ENCODE assay signal across 8 cellular contexts in the genomic region with DNA sequence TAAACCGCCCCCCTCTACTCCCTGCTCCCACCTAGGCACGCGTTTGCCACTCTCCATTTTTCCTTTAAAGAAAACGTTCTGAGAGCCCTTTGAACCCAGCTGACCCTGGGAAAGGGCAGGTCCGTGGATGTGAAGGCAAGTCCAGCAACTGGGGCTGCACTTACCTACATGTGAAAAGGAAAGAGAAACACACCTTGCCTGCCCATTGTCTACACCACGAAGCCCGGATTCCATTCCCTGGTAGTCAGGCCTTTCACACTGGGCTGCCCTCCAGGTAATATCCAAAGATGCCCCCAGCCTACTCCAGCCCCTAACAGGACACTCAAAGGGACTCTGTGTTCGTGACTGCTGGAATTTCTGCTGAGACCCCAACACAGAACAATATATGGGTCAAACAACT.
DNase-seq lines count a peak whose midpoint lies in the region; ATAC-seq, FAIRE-seq and TF ChIP-seq lines count a peak whose summit lies in the region.
"Had no signal": no experiment of that assay in that cellular context is flagged by ENCODE, and none has a peak within 500 bp of the region (broad histone marks: within the 10 kb centered on the region; RNA-seq: fewer than 3 reads in every experiment).

No MANE protein-coding gene starts in this region.

- no peaks in the 10 kb centered on the region for H4K20me1 ChIP-seq in smooth muscle cell (ENCODE audit: low read depth)

- no peak overlapping the region for H2AFZ ChIP-seq in smooth muscle cell (ENCODE audit: low read depth)

- H3K4me3 ChIP-seq in HUES48 (ENCODE audit: low read depth, low read length) (peak overlapping the region; percentile 57), iPS-20b (ENCODE audit: low read length) (peak overlapping the region; percentile 68; the same call in 1 of the 2 replicates), smooth muscle cell (peak overlapping the region; percentile 78)

- POLR2A ChIA-PET in activated CD8-positive, alpha-beta T cell treated with anti-CD3 and anti-CD28 coated beads for 36 hours (lab: Charles Lee) = no interaction called here

- 29% methylated on average over 8 of the region's 8 CpGs for WGBS in smooth muscle cell (ENCODE audit: low lambda C conversion rate)

- no peaks in the 10 kb centered on the region for H3K79me2 ChIP-seq in smooth muscle cell (ENCODE audit: low read depth)

- H3K27me3 ChIP-seq in HUES48 (ENCODE audit: control insufficient read depth, insufficient read depth, low read length) = peaks cover 42% of the 10 kb centered on the region
- H3K27me3 ChIP-seq in iPS-20b (ENCODE audit: insufficient read depth, low read length) = peaks cover 28% of the 10 kb centered on the region
- H3K27me3 ChIP-seq in smooth muscle cell (ENCODE audit: low read depth) = no peaks in the 10 kb centered on the region

- peak overlapping the region; percentile 99 for H3K4me2 ChIP-seq in smooth muscle cell

- H3K9ac ChIP-seq in HUES48 (ENCODE audit: low read depth, low read length) = no peak overlapping the region
- peak overlapping the region; percentile 75; the same call in 1 of the 2 replicates for H3K9ac ChIP-seq in iPS-20b (ENCODE audit: low read depth, low read length)
- no peak overlapping the region for H3K9ac ChIP-seq in smooth muscle cell (ENCODE audit: low read depth)

- peaks cover 13% of the 10 kb centered on the region for H3K4me1 ChIP-seq in HUES48 (ENCODE audit: control insufficient read depth, insufficient read depth, low read length)
- peaks cover 5% of the 10 kb centered on the region; the same call in 1 of the 2 replicates for H3K4me1 ChIP-seq in iPS-20b (ENCODE audit: insufficient read depth, low read length)
- H3K4me1 ChIP-seq in smooth muscle cell (ENCODE audit: low read depth) = peaks cover 11% of the 10 kb centered on the region

- H3K36me3 ChIP-seq in HUES48 (ENCODE audit: control insufficient read depth, insufficient read depth, low read length) (no peaks in the 10 kb centered on the region), iPS-20b (ENCODE audit: insufficient read depth, low read depth, low read length) (no peaks in the 10 kb centered on the region), smooth muscle cell (ENCODE audit: low read depth) (no peaks in the 10 kb centered on the region)

- peak overlapping the region; percentile 70 for H3K27ac Mint-ChIP-seq in activated CD8-positive, alpha-beta T cell treated with anti-CD3 and anti-CD28 coated beads for 36 hours

- TF ChIP-seq CTCF in activated CD8-positive, alpha-beta T cell treated with anti-CD3 and anti-CD28 coated beads for 36 hours (IDR thresholded peaks at IDR 0.05) = no peak
- no peak for TF ChIP-seq CTCF in smooth muscle cell (IDR thresholded peaks at IDR 0.05; ENCODE audit: borderline replicate concordance, insufficient read depth, poor library complexity, severe bottlenecking)

- H3K27ac ChIP-seq in HUES48 (ENCODE audit: low read depth, low read length) (peak overlapping the region; percentile 67), iPS-20b (ENCODE audit: low read length) (no peak overlapping the region), smooth muscle cell (ENCODE audit: low read depth) (no peak overlapping the region)

- H3F3A ChIP-seq in smooth muscle cell (ENCODE audit: low read depth) = no peaks in the 10 kb centered on the region

- peak overlapping the region; percentile 74 for H3K4me3 Mint-ChIP-seq in activated CD8-positive, alpha-beta T cell treated with anti-CD3 and anti-CD28 coated beads for 36 hours

- peaks cover 6% of the 10 kb centered on the region for H3K4me1 Mint-ChIP-seq in activated CD8-positive, alpha-beta T cell treated with anti-CD3 and anti-CD28 coated beads for 36 hours (ENCODE audit: low read depth)

- no peak for FAIRE-seq in GM19239 (lab: Jason Lieb, UNC)

- H3K9me3 Mint-ChIP-seq in activated CD8-positive, alpha-beta T cell treated with anti-CD3 and anti-CD28 coated beads for 36 hours = no peaks in the 10 kb centered on the region

- no peak for ATAC-seq in activated CD8-positive, alpha-beta T cell treated with anti-CD3 and anti-CD28 coated beads for 36 hours

- no peaks in the 10 kb centered on the region for H3K27me3 Mint-ChIP-seq in activated CD8-positive, alpha-beta T cell treated with anti-CD3 and anti-CD28 coated beads for 36 hours

- intact Hi-C loops in activated CD8-positive, alpha-beta T cell treated with anti-CD3 and anti-CD28 coated beads for 36 hours (cut with micrococcal nuclease) = loop anchor here (10.0 kb wide), 1 partner anchor 493 kb away; no protein-coding TSS in a partner anchor

- no peak for DNase-seq in activated CD8-positive, alpha-beta T cell treated with anti-CD3 and anti-CD28 coated beads for 36 hours
- DNase-seq in smooth muscle cell (lab: John Stamatoyannopoulos, UW; ENCODE audit: unreplicated experiment) (no peak), GM19239 (ENCODE audit: insufficient read length, low spot score) (no peak), GM03348 (ENCODE audit: low spot score) (no peak), Kasumi-1 (lab: John Stamatoyannopoulos, UW) (no peak)
- DNase-seq: NCI-H446 treated with DMSO at 0.1 percent for 48 hours had no signal

- H3K9me3 ChIP-seq in HUES48 (ENCODE audit: control insufficient read depth, insufficient read depth, low read length) (no peaks in the 10 kb centered on the region), iPS-20b (ENCODE audit: insufficient read depth, low read depth, low read length) (no peaks in the 10 kb centered on the region), smooth muscle cell (replicated peaks; ENCODE audit: low read depth) (no peaks in the 10 kb centered on the region)

- no peaks in the 10 kb centered on the region for H3K36me3 Mint-ChIP-seq in activated CD8-positive, alpha-beta T cell treated with anti-CD3 and anti-CD28 coated beads for 36 hours (ENCODE audit: low read depth)

- CTCF ChIA-PET in activated CD8-positive, alpha-beta T cell treated with anti-CD3 and anti-CD28 coated beads for 36 hours (lab: Charles Lee) = interaction anchor here (0.6 to 1.6 kb wide), 12 partner anchors 8 to 1412 kb away, joined by 3 to 5 read pairs (median 3); no protein-coding TSS in a partner anchor
